Comparison of ENCODE assay signal across 16 cellular contexts in genomic region chr18:23108496-23108895, GRCh38. TPM values are rescaled to one million over a fixed set of nuclear protein-coding genes. Genes with fewer than 3 reads are reported as not detected.
DNase-seq lines count a peak whose midpoint lies in the region; ATAC-seq and TF ChIP-seq lines count a peak whose summit lies in the region.
"Had no signal": no experiment of that assay in that cellular context is flagged by ENCODE, and none has a peak within 500 bp of the region (broad histone marks: within the 10 kb centered on the region; RNA-seq: fewer than 3 reads in every experiment).

No MANE protein-coding gene starts in this region.

- DNase-seq in IMR-90 (no peak), RWPE1 (ENCODE audit: low spot score) (no peak), fibroblast of the aortic adventitia (ENCODE audit: low read depth) (peak; percentile 67), AG20443 (ENCODE audit: low spot score) (no peak), A673 (ENCODE audit: low spot score) (no peak)
- DNase-seq: CD4-positive, alpha-beta T cell; HCEC 1CT; MV-4-11; NCI-H1694 treated with DMSO at 0.1 percent for 48 hours; NCI-H2107; NCI-H524; NCI-H82 had no signal

- no peak overlapping the region for H3K23ac ChIP-seq in IMR-90 (ENCODE audit: low read depth, low read length)

- intact Hi-C loops in IMR-90 (cut with micrococcal nuclease): no loop called here
- intact Hi-C loops in A673 (cut with micrococcal nuclease; ENCODE audit: unreplicated experiment): no loop called here

- H3K18ac ChIP-seq in IMR-90 (ENCODE audit: low read depth, low read length): no peak overlapping the region; the same call in 1 of the 2 replicates

- dilution Hi-C loops in IMR-90 (cut with HindIII; ENCODE audit: low sequenced_read_pairs, unreplicated experiment): no loop called here

- H2BK120ac ChIP-seq in IMR-90 (ENCODE audit: low read depth, low read length): no peak overlapping the region

- no peaks in the 10 kb centered on the region for H4K20me1 ChIP-seq in IMR-90 (ENCODE audit: insufficient read depth, low read length)

- no peak overlapping the region for H4K91ac ChIP-seq in IMR-90 (ENCODE audit: insufficient read depth, low read depth, low read length)

- H3K9ac ChIP-seq in IMR-90 (ENCODE audit: low read depth, low read length) (no peak overlapping the region), subcutaneous abdominal adipose tissue (ENCODE audit: low read length in 5 of 5) (no peak overlapping the region)

- H3K79me1 ChIP-seq in IMR-90 (ENCODE audit: low read depth in 1 of 2, low read length in 2 of 2): 0 out of 4 replicates have a peak, but pooled peaks cover 0 to 3% of the 10 kb centered on the region in 2 experiments

- no peak for TF ChIP-seq RAD21 in IMR-90 (IDR thresholded peaks at IDR 0.05; ENCODE audit: low read length)

- peak overlapping the region; percentile 61 for H2AK5ac ChIP-seq in IMR-90 (ENCODE audit: low read depth, low read length)

- H3K4me3 ChIP-seq in IMR-90 (ENCODE audit: insufficient read depth, low read depth, low read length) (no peak overlapping the region), fibroblast of the aortic adventitia (ENCODE audit: low read depth, low read length) (no peak overlapping the region), subcutaneous abdominal adipose tissue (ENCODE audit: low read depth in 1 of 5, low read length in 5 of 5) (no peak overlapping the region), A673 (ENCODE audit: low read depth, low read length, poor library complexity, severe bottlenecking) (no peak overlapping the region)
- H3K4me3 ChIP-seq: GM12878, K562 had no signal

- H4K8ac ChIP-seq in IMR-90 (ENCODE audit: low read depth in 2 of 2, low read length in 2 of 2): no peak overlapping the region; a peak in 1 of 4 replicates

- H3K14ac ChIP-seq in IMR-90 (replicated peaks; ENCODE audit: low read depth, low read length): no peak overlapping the region

- peaks cover 11% of the 10 kb centered on the region for H3K9me1 ChIP-seq in IMR-90 (ENCODE audit: insufficient read depth, low read length)

- H3K27ac ChIP-seq in IMR-90 (ENCODE audit: insufficient read depth, low read length) (no peak overlapping the region), RWPE1 (peak overlapping the region; percentile 62), subcutaneous abdominal adipose tissue (ENCODE audit: low read depth, low read length) (peak overlapping the region; percentile 61), A673 (ENCODE audit: low read depth, low read length, poor library complexity, severe bottlenecking) (no peak overlapping the region)

- H3K27me3 ChIP-seq in IMR-90 (ENCODE audit: control insufficient read depth, insufficient read depth, low read length): no peaks in the 10 kb centered on the region
- H3K27me3 ChIP-seq in subcutaneous abdominal adipose tissue (ENCODE audit: control insufficient read depth in 5 of 5, insufficient read depth in 4 of 5, low read length in 5 of 5): no peaks in the 10 kb centered on the region
- H3K27me3 ChIP-seq in A673 (replicated peaks; ENCODE audit: insufficient read depth, low read depth, low read length, poor library complexity): no peaks in the 10 kb centered on the region

- peak overlapping the region; percentile 33; the same call in 1 of the 3 replicates for H2BK15ac ChIP-seq in IMR-90 (ENCODE audit: low read depth, low read length)

- no peak overlapping the region for H2AFZ ChIP-seq in IMR-90 (replicated peaks; ENCODE audit: low read length, poor library complexity)

- WGBS in IMR-90 (ENCODE audit: extremely low coverage in 2 of 2, insufficient read length in 1 of 2), 2 experiments: no CpG with 5 or more reads among the region's 5 CpGs

- H3K56ac ChIP-seq in IMR-90 (ENCODE audit: extremely low read depth, insufficient read depth, low read length): no peak overlapping the region

- H3K4ac ChIP-seq in IMR-90 (ENCODE audit: low read depth, low read length): peak overlapping the region; percentile 64; the same call in 1 of the 2 replicates

- TF ChIP-seq CTCF in IMR-90 (conservative IDR thresholded peaks at IDR 0.05; ENCODE audit: low read depth, low read length) (no peak), RWPE1 (conservative IDR thresholded peaks at IDR 0.05; ENCODE audit: low read depth) (no peak), fibroblast of the aortic adventitia (IDR thresholded peaks at IDR 0.05; ENCODE audit: insufficient read depth, low read length) (no peak), A673 (conservative IDR thresholded peaks at IDR 0.05; ENCODE audit: low read depth, low read length) (no peak)

- no peak overlapping the region for H2BK20ac ChIP-seq in IMR-90 (ENCODE audit: low read depth, low read length)

- H3K36me3 ChIP-seq in IMR-90 (ENCODE audit: control insufficient read depth, insufficient read depth, low read length): no peaks in the 10 kb centered on the region
- no peaks in the 10 kb centered on the region for H3K36me3 ChIP-seq in subcutaneous abdominal adipose tissue (ENCODE audit: control insufficient read depth in 5 of 5, insufficient read depth in 5 of 5, low read length in 5 of 5)
- H3K36me3 ChIP-seq in A673 (ENCODE audit: insufficient read depth, low read length, poor library complexity, severe bottlenecking): no peaks in the 10 kb centered on the region

- H3K9me3 ChIP-seq in IMR-90 (ENCODE audit: control insufficient read depth, insufficient read depth, low read length): peaks cover 4% of the 10 kb centered on the region; the same call in 1 of the 2 replicates
- H3K9me3 ChIP-seq in subcutaneous abdominal adipose tissue (ENCODE audit: control insufficient read depth in 5 of 5, low read length in 5 of 5): peaks cover 0 to 9% (median 5%) of the 10 kb centered on the region in 5 donors
- H3K9me3 ChIP-seq in A673 (ENCODE audit: low read depth, low read length, poor library complexity, severe bottlenecking): no peaks in the 10 kb centered on the region

- H4K5ac ChIP-seq in IMR-90 (ENCODE audit: low read depth, low read length): no peak overlapping the region

- ATAC-seq in IMR-90 (ENCODE audit: low read depth) (no peak), HG02642 (IDR thresholded peaks at IDR 0.05; ENCODE audit: poor library complexity, unreplicated experiment) (no peak)
- ATAC-seq: GM12878, K562 had no signal

- H3K4me2 ChIP-seq in IMR-90 (ENCODE audit: low read depth, low read length): no peak overlapping the region

- TF ChIP-seq POLR2A in IMR-90 (IDR thresholded peaks at IDR 0.05; ENCODE audit: low read depth, low read length): no peak

- no peak overlapping the region for H2BK5ac ChIP-seq in IMR-90 (ENCODE audit: low read depth, low read length, poor library complexity, severe bottlenecking)

- in situ Hi-C loops in IMR-90 (cut with MboI; ENCODE audit: low sequenced_read_pairs): no loop called here

- BruUV-seq in IMR-90 (replicated peaks; lab: Mats Ljungman, UMichigan): no TSS peak
- no TSS peak for BruUV-seq in A673 (replicated peaks; lab: Mats Ljungman, UMichigan)

- POLR2A ChIA-PET in IMR-90 (lab: Charles Lee; ENCODE audit: unreplicated experiment) (no interaction called here), RWPE1 (lab: Yijun Ruan, JAX; ENCODE audit: low non-redundant PET) (no interaction called here), A673 (lab: Charles Lee; ENCODE audit: low non-redundant PET) (interaction anchor here (0.7 kb wide), 1 partner anchor 18 kb away, joined by 4 read pairs; no protein-coding TSS in a partner anchor)

- no peak overlapping the region for H2AK9ac ChIP-seq in IMR-90 (replicated peaks; ENCODE audit: low read depth, low read length, poor library complexity)

- H3K4me1 ChIP-seq in IMR-90 (ENCODE audit: control insufficient read depth, insufficient read depth, low read length): peaks cover 13% of the 10 kb centered on the region
- H3K4me1 ChIP-seq in subcutaneous abdominal adipose tissue (ENCODE audit: control insufficient read depth in 5 of 5, insufficient read depth in 5 of 5, low read length in 5 of 5): peaks cover 0 to 36% (median 26%) of the 10 kb centered on the region in 5 donors
- peaks cover 32% of the 10 kb centered on the region for H3K4me1 ChIP-seq in A673 (ENCODE audit: insufficient read depth, low read length, poor library complexity, severe bottlenecking)

- CTCF ChIA-PET in IMR-90 (lab: Yijun Ruan, JAX) (no interaction called here), RWPE1 (lab: Yijun Ruan, JAX) (interaction anchor here (0.8 kb wide), 1 partner anchor 23 kb away, joined by 3 read pairs; no protein-coding TSS in a partner anchor), A673 (lab: Charles Lee) (no interaction called here)

TF ChIP-seq in IMR-90, 13 proteins besides CTCF, POLR2A, EP300 and RAD21 (continues in another document):
- TF ChIP-seq USF2 (IDR thresholded peaks at IDR 0.05; ENCODE audit: low read depth, low read length) (no peak), BHLHE40 (IDR thresholded peaks at IDR 0.05; ENCODE audit: low read depth, low read length) (no peak), CHD1 (IDR thresholded peaks at IDR 0.05; ENCODE audit: low read depth, low read length) (no peak), ELK1 (IDR thresholded peaks at IDR 0.05; ENCODE audit: borderline replicate concordance, low read depth, low read length) (no peak), NFE2L2 (IDR thresholded peaks at IDR 0.05; ENCODE audit: low read depth, low read length) (no peak), MAFK (IDR thresholded peaks at IDR 0.05; ENCODE audit: low read depth, low read length) (no peak), CEBPB (IDR thresholded peaks at IDR 0.05; ENCODE audit: low read depth, low read length) (no peak), SMC3 (IDR thresholded peaks at IDR 0.05; ENCODE audit: low read depth, low read length) (no peak), MXI1 (IDR thresholded peaks at IDR 0.05; ENCODE audit: borderline replicate concordance, low read depth, low read length) (no peak)

RNA-seq across cellular contexts. Expression of gene CABLES1, which starts 26.8 kb away (rescaled TPM):
- 4.7 and 5.7 TPM in 2 replicates for total RNA-seq in IMR-90 (2012; rRNA removed)
- 4.4 and 4.7 TPM in 2 replicates for polyA plus RNA-seq in IMR-90 (2012; rRNA removed)
- 2.2 and 5.2 TPM in 2 replicates for polyA plus RNA-seq in IMR-90 (2012; cell fraction: cytosol; rRNA removed)
- 3.2 and 7.3 TPM in 2 replicates for polyA plus RNA-seq in IMR-90 (2012; cell fraction: nucleus; rRNA removed; ENCODE audit: low replicate concordance)
- total RNA-seq in fibroblast of the aortic adventitia (ENCODE audit: low replicate concordance): 7.4 and 19.2 TPM in 2 replicates
- 7.1 and 7.2 TPM in 2 replicates for total RNA-seq in A673 (2021)
- total RNA-seq: CD4-positive, alpha-beta T cell had no signal

Comparison
In these comparisons a context has a peak if more than half of its experiments do, and no peak if none do; other contexts are left out.
1. H3K27ac ChIP-seq: peak in RWPE1 (single experiment) and subcutaneous abdominal adipose tissue (single experiment); none in IMR-90 (single experiment) and A673 (single experiment).